In the genomic region with DNA sequence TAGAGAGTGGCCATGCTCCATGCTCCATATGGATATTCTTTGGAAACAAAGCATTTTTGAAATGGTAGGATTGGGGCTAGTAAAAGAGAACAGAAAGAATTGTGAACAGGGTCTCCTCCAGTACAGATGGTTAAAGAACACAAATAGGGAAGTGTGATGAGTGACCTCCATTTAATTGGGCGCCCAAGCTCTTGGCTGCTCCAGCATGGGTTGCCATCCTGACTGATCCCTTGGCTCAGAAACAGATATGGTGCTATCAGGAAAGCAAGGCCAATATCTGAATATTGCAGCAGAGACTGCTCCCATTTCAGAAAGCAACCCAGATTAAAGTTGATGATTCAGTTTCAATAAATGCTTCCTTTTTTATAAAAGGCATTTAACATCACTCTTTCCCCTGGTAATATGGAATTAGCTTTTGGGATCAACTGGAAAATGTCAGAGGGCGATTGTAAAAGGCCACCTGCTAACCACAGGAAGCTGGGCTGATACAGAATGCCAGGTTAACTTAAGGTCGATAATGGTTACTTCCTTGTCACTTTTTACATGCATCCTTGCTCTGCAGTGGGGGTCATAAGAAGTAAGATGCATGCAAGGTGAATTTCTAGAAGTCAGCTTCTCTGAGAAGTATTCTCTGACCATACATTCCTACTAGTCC, we compare ENCODE assay signal across 18 cellular contexts. TPM values are rescaled to one million over a fixed set of nuclear protein-coding genes. Genes with fewer than 3 reads are reported as not detected.
"Had no signal": no experiment of that assay in that cellular context is flagged by ENCODE, and none has a peak within 500 bp of the region (broad histone marks: within the 10 kb centered on the region; RNA-seq: fewer than 3 reads in every experiment).

No MANE protein-coding gene starts in this region.

- H3K36me3 Mint-ChIP-seq: naive B cell had no signal

- H3K4me1 Mint-ChIP-seq: naive B cell had no signal

- H3K9me3 Mint-ChIP-seq: naive B cell, nephron had no signal

- H3K27ac Mint-ChIP-seq: naive B cell, nephron, progenitor cell of endocrine pancreas had no signal

- H3K27me3 ChIP-seq: esophagus muscularis mucosa, gastrocnemius medialis, heart right ventricle, pancreas had no signal

- ATAC-seq: gastrocnemius medialis, heart right ventricle, pancreas, right cardiac atrium had no signal

- H3K9me3 ChIP-seq: esophagus muscularis mucosa, gastrocnemius medialis, heart right ventricle, pancreas had no signal

- H3K4me3 ChIP-seq: esophagus muscularis mucosa, gastrocnemius medialis, heart right ventricle, pancreas, smooth muscle cell had no signal

- DNase-seq: effector memory CD4-positive, alpha-beta T cell; gastrocnemius medialis; heart right ventricle; hypothalamus; kidney glomerular epithelial cell; mesendoderm; naive B cell; occipital lobe; pancreas; right cardiac atrium; stimulated activated CD4-positive, alpha-beta T cell treated with anti-CD3 and anti-CD28 coated beads, Interleukin-2, amount 100 ng/mL, for 48 hours; stimulated activated naive CD4-positive, alpha-beta T cell treated with Interleukin-2 at 50 U/mL for 16 hours; trophoblast cell had no signal

- H3K36me3 ChIP-seq: esophagus muscularis mucosa, gastrocnemius medialis, heart right ventricle, pancreas had no signal

- H3K4me3 Mint-ChIP-seq: naive B cell, nephron had no signal

- H3K4me2 ChIP-seq: smooth muscle cell had no signal

- H3K27ac ChIP-seq: esophagus muscularis mucosa, heart right ventricle, pancreas had no signal

RNA-seq across cellular contexts. Expression of a gene that starts 52.9 kb away (rescaled TPM):
- total RNA-seq: esophagus muscularis mucosa, liver, pancreas, progenitor cell of endocrine pancreas, smooth muscle cell had no signal
- polyA plus RNA-seq: pancreas, smooth muscle cell had no signal
